In genomic region chr3:12479919-12480425, GRCh38 we compare ENCODE assay signal across 8 cellular contexts. TPM values are rescaled to one million over a fixed set of nuclear protein-coding genes. Genes with fewer than 3 reads are reported as not detected.
DNase-seq lines count a peak whose midpoint lies in the region; ATAC-seq, FAIRE-seq and TF ChIP-seq lines count a peak whose summit lies in the region.

No MANE protein-coding gene starts in this region.

- no peaks in the 10 kb centered on the region for H3K36me3 ChIP-seq in neural cell (ENCODE audit: insufficient read depth, low read length)

- H3K4me1 Mint-ChIP-seq in activated CD8-positive, alpha-beta T cell treated with anti-CD3 and anti-CD28 coated beads for 36 hours (ENCODE audit: low read depth), result peaks cover 9% of the 10 kb centered on the region

- intact Hi-C loops in activated CD8-positive, alpha-beta T cell treated with anti-CD3 and anti-CD28 coated beads for 36 hours (cut with micrococcal nuclease), result loop anchor here (2.0 kb wide), 1 partner anchor 345 kb away; no protein-coding TSS in a partner anchor

- POLR2A ChIA-PET in activated CD8-positive, alpha-beta T cell treated with anti-CD3 and anti-CD28 coated beads for 36 hours (lab: Charles Lee), result interaction anchor here (0.7 kb wide), 1 partner anchor 332 kb away, joined by 3 read pairs; no protein-coding TSS in a partner anchor

- peak overlapping the region; percentile 59 for H2AFZ ChIP-seq in neural cell (ENCODE audit: low read depth, low read length)

- peak; percentile 77 for FAIRE-seq in GM12891 (lab: Jason Lieb, UNC)

- CTCF ChIA-PET in activated CD8-positive, alpha-beta T cell treated with anti-CD3 and anti-CD28 coated beads for 36 hours (lab: Charles Lee), result interaction anchor here (0.6 to 6.5 kb wide), 47 partner anchors 10 to 1099 kb away, joined by 3 to 170 read pairs (median 4); partner anchors contain the start of gene PPARG

- ATAC-seq in activated CD8-positive, alpha-beta T cell treated with anti-CD3 and anti-CD28 coated beads for 36 hours, result peak; percentile 35
- ATAC-seq in HG03039 (IDR thresholded peaks at IDR 0.05; ENCODE audit: unreplicated experiment), result no peak
- no peak for ATAC-seq in HG03469 (IDR thresholded peaks at IDR 0.05; ENCODE audit: unreplicated experiment)

- H3K27ac ChIP-seq in neural cell (ENCODE audit: low read length), result no peak overlapping the region

- no peak overlapping the region for H3K27ac Mint-ChIP-seq in activated CD8-positive, alpha-beta T cell treated with anti-CD3 and anti-CD28 coated beads for 36 hours

- peaks cover 1% of the 10 kb centered on the region for H3K36me3 Mint-ChIP-seq in activated CD8-positive, alpha-beta T cell treated with anti-CD3 and anti-CD28 coated beads for 36 hours (ENCODE audit: low read depth)

- no peaks in the 10 kb centered on the region for H3K9me3 Mint-ChIP-seq in activated CD8-positive, alpha-beta T cell treated with anti-CD3 and anti-CD28 coated beads for 36 hours

- peak; percentile 88 for TF ChIP-seq RAD21 in neural cell (conservative IDR thresholded peaks at IDR 0.05)

- no peak overlapping the region for H3K4me2 ChIP-seq in neural cell (ENCODE audit: low read length)

- H3K9ac ChIP-seq in neural cell (ENCODE audit: low read length), result peak overlapping the region; percentile 31

- H3F3A ChIP-seq in neural cell (ENCODE audit: insufficient read depth, low read length, poor library complexity, severe bottlenecking), result peaks cover 2% of the 10 kb centered on the region

- H3K27me3 ChIP-seq in neural cell (ENCODE audit: insufficient read depth, low read depth, low read length), result no peaks in the 10 kb centered on the region

- no peak overlapping the region for H3K4me3 ChIP-seq in neural cell (ENCODE audit: low read length)

- TF ChIP-seq POLR2A in GM12891 (IDR thresholded peaks at IDR 0.05; ENCODE audit: low read depth, low read length), result no peak

- no peaks in the 10 kb centered on the region for H3K9me2 ChIP-seq in neural cell (ENCODE audit: insufficient read depth, low read length)

- H4K20me1 ChIP-seq in neural cell (ENCODE audit: insufficient read depth), result no peaks in the 10 kb centered on the region

- H3K79me2 ChIP-seq in neural cell (replicated peaks; ENCODE audit: insufficient read depth, low read length), result no peaks in the 10 kb centered on the region

- no peak overlapping the region for H3K4me3 Mint-ChIP-seq in activated CD8-positive, alpha-beta T cell treated with anti-CD3 and anti-CD28 coated beads for 36 hours

- H3K9me3 ChIP-seq in neural cell (ENCODE audit: low read length), result no peaks in the 10 kb centered on the region

- TF ChIP-seq CTCF in AG09319 (IDR thresholded peaks at IDR 0.05; ENCODE audit: low read depth, low read length), result peak; percentile 53
- peak; percentile 81 for TF ChIP-seq CTCF in activated CD8-positive, alpha-beta T cell treated with anti-CD3 and anti-CD28 coated beads for 36 hours (IDR thresholded peaks at IDR 0.05)
- TF ChIP-seq CTCF in neural cell (IDR thresholded peaks at IDR 0.05; ENCODE audit: poor library complexity, severe bottlenecking), result peak; percentile 91

- no peak for DNase-seq in AG09319 (ENCODE audit: extremely low read depth, low read depth)
- DNase-seq in GM12891 (ENCODE audit: insufficient read length, low spot score), result peak; percentile 51
- DNase-seq in NCI-H2081 treated with DMSO at 0.1 percent for 48 hours (lab: John Stamatoyannopoulos, UW), result peak; percentile 9
- DNase-seq in activated CD8-positive, alpha-beta T cell treated with anti-CD3 and anti-CD28 coated beads for 36 hours, result peak; percentile 31
- peak; percentile 45 for DNase-seq in fibroblast of the conjunctiva (ENCODE audit: low read depth)

- no peaks in the 10 kb centered on the region for H3K27me3 Mint-ChIP-seq in activated CD8-positive, alpha-beta T cell treated with anti-CD3 and anti-CD28 coated beads for 36 hours

- no peak for TF ChIP-seq EP300 in neural cell (conservative IDR thresholded peaks at IDR 0.05; ENCODE audit: poor library complexity, severe bottlenecking)

TF ChIP-seq in GM12891, 5 proteins besides CTCF, POLR2A, EP300 and RAD21:
- TF ChIP-seq PAX5 (IDR thresholded peaks at IDR 0.05; ENCODE audit: insufficient read depth, low read length, severe bottlenecking) (no peak), TAF1 (IDR thresholded peaks at IDR 0.05; ENCODE audit: low read depth, low read length) (no peak), POU2F2 (IDR thresholded peaks at IDR 0.05; ENCODE audit: low read depth, low read length) (no peak), SPI1 (IDR thresholded peaks at IDR 0.05; ENCODE audit: low read depth, low read length) (no peak), POLR2AphosphoS5 (IDR thresholded peaks at IDR 0.05; ENCODE audit: low read depth, low read length) (no peak)

TF ChIP-seq in neural cell, 6 proteins besides CTCF, POLR2A, EP300 and RAD21:
- TF ChIP-seq EZH2 (IDR thresholded peaks at IDR 0.05; ENCODE audit: borderline replicate concordance, insufficient read depth, low read length, poor library complexity, severe bottlenecking) (no peak), SMC3 (conservative IDR thresholded peaks at IDR 0.05; ENCODE audit: poor library complexity) (peak; percentile 95), TAF1 (IDR thresholded peaks at IDR 0.05; ENCODE audit: low read depth) (no peak)
TF ChIP-seq in neural cell: peak in this region for 1.

RNA-seq across cellular contexts. Expression of gene TSEN2, which starts 4.3 kb away (rescaled TPM):
- polyA plus RNA-seq in GM12891 (2012; ENCODE audit: low read depth, missing spikeins), result 9.7 TPM
- total RNA-seq in activated CD8-positive, alpha-beta T cell treated with anti-CD3 and anti-CD28 coated beads for 36 hours, result 10 to 100 TPM; 19.4 to 21.4 TPM
- 22.6 and 31.4 TPM in 2 replicates for polyA plus RNA-seq in neural cell
- polyA minus RNA-seq in neural cell, result 33.6 and 36.6 TPM in 2 replicates
